ENCODE assay signal across 23 cellular contexts in genomic region chr17:59498421-59499307, GRCh38.
DNase-seq lines count a peak whose midpoint lies in the region; ATAC-seq, FAIRE-seq and TF ChIP-seq lines count a peak whose summit lies in the region.
"Had no signal": no experiment of that assay in that cellular context is flagged by ENCODE, and none has a peak within 500 bp of the region (broad histone marks: within the 10 kb centered on the region; RNA-seq: fewer than 3 reads in every experiment).

No MANE protein-coding gene starts in this region.

- no peak for TF ChIP-seq POLR2A in vagina (IDR thresholded peaks at IDR 0.05)

- no peaks in the 10 kb centered on the region for H3K9me3 ChIP-seq in vagina
- H3K9me3 ChIP-seq: neutrophil, sigmoid colon, thoracic aorta had no signal

- TF ChIP-seq CTCF in choroid plexus epithelial cell (conservative IDR thresholded peaks at IDR 0.05; ENCODE audit: low read depth, low read length) (no peak), osteocyte (IDR thresholded peaks at IDR 0.05) (no peak), vagina (IDR thresholded peaks at IDR 0.05) (no peak)

- no peaks in the 10 kb centered on the region for H3K27me3 ChIP-seq in vagina
- H3K27me3 ChIP-seq: BLaER1 treated with 17β-estradiol and CSF1 and Interleukin-3, amounts not matched to agents 10 nM and 100 nM; cardiac muscle cell; neutrophil; sigmoid colon had no signal

- no peaks in the 10 kb centered on the region for H3K36me3 Mint-ChIP-seq in osteocyte (ENCODE audit: unreplicated experiment)
- H3K36me3 Mint-ChIP-seq: activated naive CD4-positive, alpha-beta T cell treated with anti-CD3 and anti-CD28 coated beads, Interleukin-2, amount 10 ng/mL, durations not matched to agents 7 days and 5 days had no signal

- no peak overlapping the region for H3K27ac ChIP-seq in vagina
- H3K27ac ChIP-seq: BLaER1 treated with 17β-estradiol and CSF1 and Interleukin-3, amounts not matched to agents 10 nM and 100 nM; cardiac muscle cell; neutrophil had no signal

- H3K27ac Mint-ChIP-seq in osteocyte (ENCODE audit: unreplicated experiment), result peak overlapping the region; percentile 21
- H3K27ac Mint-ChIP-seq: activated naive CD4-positive, alpha-beta T cell treated with anti-CD3 and anti-CD28 coated beads, Interleukin-2, amount 10 ng/mL, durations not matched to agents 7 days and 5 days had no signal

- peaks cover 26% of the 10 kb centered on the region for H3K27me3 Mint-ChIP-seq in osteocyte (ENCODE audit: unreplicated experiment)

- no peak for DNase-seq in HTR-8/SVneo (ENCODE audit: insufficient read length, low spot score)
- DNase-seq in NCI-H82 (lab: John Stamatoyannopoulos, UW), result peak; percentile 55
- peak; percentile 66 for DNase-seq in choroid plexus epithelial cell (ENCODE audit: low read depth)
- DNase-seq in osteocyte (ENCODE audit: extremely low spot score, unreplicated experiment), result no peak
- DNase-seq in COLO668 (lab: John Stamatoyannopoulos, UW; ENCODE audit: unreplicated experiment), result no peak
- DNase-seq in vagina (ENCODE audit: extremely low spot score in 2 of 2), result no peak
- no peak for DNase-seq in activated CD4-positive, alpha-beta T cell treated with anti-CD3 and anti-CD28 coated beads, Interleukin-2, amount 50 U/mL, for 48 hours
- DNase-seq: activated CD4-positive, alpha-beta T cell treated with anti-CD3 and anti-CD28 coated beads for 1 hour; activated CD8-positive, alpha-beta memory T cell treated with anti-CD3 and anti-CD28 coated beads, Interleukin-2, amount 50 U/mL, for 48 hours; activated naive CD4-positive, alpha-beta T cell treated with anti-CD3 and anti-CD28 coated beads, Interleukin-2, amount 10 ng/mL, durations not matched to agents 7 days and 5 days; Kasumi-1; mesendoderm; NCI-H2029; NK-92 treated with Interleukin-12 subunit alpha and Interleukin-12 subunit beta, amount 100 ng/mL, for 24 hours; sigmoid colon; stimulated activated CD4-positive, alpha-beta T cell treated with anti-CD3 and anti-CD28 coated beads, Interleukin-2, amount 100 ng/mL, for 48 hours; stimulated activated CD8-positive, alpha-beta memory T cell treated with anti-CD3 and anti-CD28 coated beads, Interleukin-4, amount 100 ng/mL, for 48 hours had no signal

- H3K9me3 Mint-ChIP-seq in osteocyte (ENCODE audit: unreplicated experiment), result no peaks in the 10 kb centered on the region
- H3K9me3 Mint-ChIP-seq: activated naive CD4-positive, alpha-beta T cell treated with anti-CD3 and anti-CD28 coated beads, Interleukin-2, amount 10 ng/mL, durations not matched to agents 7 days and 5 days had no signal

- H3K36me3 ChIP-seq in vagina, result no peaks in the 10 kb centered on the region
- H3K36me3 ChIP-seq: BLaER1 treated with 17β-estradiol and CSF1 and Interleukin-3, amounts not matched to agents 10 nM and 100 nM; cardiac muscle cell; neutrophil; sigmoid colon; thoracic aorta had no signal

- peak; percentile 23 for FAIRE-seq in HTR-8/SVneo (lab: Jason Lieb, UNC)

- H3K4me3 ChIP-seq in choroid plexus epithelial cell (ENCODE audit: low read depth, low read length), result no peak overlapping the region
- H3K4me3 ChIP-seq in vagina, result no peak overlapping the region
- H3K4me3 ChIP-seq: BLaER1 treated with 17β-estradiol and CSF1 and Interleukin-3, amounts not matched to agents 10 nM and 100 nM; cardiac muscle cell; sigmoid colon; thoracic aorta had no signal

- no peaks in the 10 kb centered on the region for H3K4me1 ChIP-seq in vagina
- H3K4me1 ChIP-seq: BLaER1 treated with 17β-estradiol and CSF1 and Interleukin-3, amounts not matched to agents 10 nM and 100 nM had no signal

- peaks cover 20% of the 10 kb centered on the region for H3K4me1 Mint-ChIP-seq in osteocyte (ENCODE audit: unreplicated experiment)
- H3K4me1 Mint-ChIP-seq: activated naive CD4-positive, alpha-beta T cell treated with anti-CD3 and anti-CD28 coated beads, Interleukin-2, amount 10 ng/mL, durations not matched to agents 7 days and 5 days had no signal

- no peak for ATAC-seq in HG03469 (IDR thresholded peaks at IDR 0.05; ENCODE audit: unreplicated experiment)
- ATAC-seq: Right ventricle myocardium inferior had no signal

- intact Hi-C loops in vagina (cut with DNase I), result no loop called here

- no peak overlapping the region for H3K4me3 Mint-ChIP-seq in osteocyte (ENCODE audit: unreplicated experiment)
- H3K4me3 Mint-ChIP-seq: activated naive CD4-positive, alpha-beta T cell treated with anti-CD3 and anti-CD28 coated beads, Interleukin-2, amount 10 ng/mL, durations not matched to agents 7 days and 5 days had no signal

Comparison
In these comparisons a context has a peak if more than half of its experiments do, and no peak if none do; other contexts are left out.
1. DNase-seq: peak in NCI-H82 (single experiment) and choroid plexus epithelial cell (single experiment); none in HTR-8/SVneo (single experiment), osteocyte (single experiment), COLO668 (single experiment), vagina (0 of 2) and activated CD4-positive, alpha-beta T cell treated with anti-CD3 and anti-CD28 coated beads, Interleukin-2, amount 50 U/mL, for 48 hours (0 of 2).